ENCODE assay signal across 14 cellular contexts in the genomic region with DNA sequence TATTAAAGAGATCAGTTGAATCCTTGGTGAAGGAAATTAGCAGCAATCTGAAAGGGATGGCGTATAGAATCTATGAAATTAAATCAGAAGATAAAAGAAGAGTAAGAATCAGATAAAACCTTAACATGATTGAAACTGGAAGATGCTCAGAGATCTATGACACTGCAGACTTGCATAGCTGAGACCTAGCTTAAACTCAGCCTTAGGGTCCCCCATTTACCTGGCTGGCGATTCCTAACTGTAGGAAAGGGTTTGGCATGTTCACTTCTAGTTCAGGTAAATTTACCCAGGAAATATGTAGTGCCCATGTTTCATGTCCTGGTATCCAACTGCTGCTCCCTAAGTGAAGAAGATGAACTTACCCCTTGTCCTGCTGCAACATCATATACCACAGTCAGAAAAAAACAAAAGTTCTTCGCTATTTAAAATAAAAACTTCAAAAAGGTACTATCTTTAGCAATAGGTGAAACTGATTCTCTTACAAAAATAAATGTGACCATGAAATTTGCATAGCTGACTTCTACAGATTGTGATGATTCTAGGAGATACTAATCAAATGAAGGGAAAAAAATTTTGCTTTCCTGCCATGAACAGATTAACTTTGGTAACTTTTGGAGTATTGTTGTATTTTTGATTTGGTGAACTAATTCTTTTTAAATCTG.
A peak's percentile ranks its signal among the peaks of the same experiment; 100 is the strongest.
DNase-seq lines count a peak whose midpoint lies in the region; ATAC-seq lines count a peak whose summit lies in the region.
"Had no signal": no experiment of that assay in that cellular context is flagged by ENCODE, and none has a peak within 500 bp of the region (broad histone marks: within the 10 kb centered on the region; RNA-seq: fewer than 3 reads in every experiment).

No MANE protein-coding gene starts in this region.

- DNase-seq in SKM-1 (lab: John Stamatoyannopoulos, UW; ENCODE audit: unreplicated experiment) (no peak), NCI-H2227 (lab: John Stamatoyannopoulos, UW; ENCODE audit: unreplicated experiment) (no peak)
- DNase-seq in stimulated activated CD4-positive, alpha-beta T cell treated with anti-CD3 and anti-CD28 coated beads, Interleukin-15, amount 100 ng/mL, for 24 hours: no peak
- DNase-seq: activated effector memory CD4-positive, alpha-beta T cell treated with Interleukin-2 at 50 U/mL for 16 hours; BE2C; left ventricle myocardium superior; NCI-H2081; Peyer's patch; stimulated activated CD4-positive, alpha-beta T cell treated with anti-CD3 and anti-CD28 coated beads, Interleukin-4, amount 100 ng/mL, for 24 hours had no signal

- ATAC-seq in GM19328 (IDR thresholded peaks at IDR 0.05; ENCODE audit: unreplicated experiment): peak; percentile 79
- ATAC-seq in HG02571 (IDR thresholded peaks at IDR 0.05; ENCODE audit: unreplicated experiment): peak; percentile 68
- ATAC-seq in HG03108 (IDR thresholded peaks at IDR 0.05; ENCODE audit: unreplicated experiment): peak; percentile 63
- ATAC-seq in HG02970 (IDR thresholded peaks at IDR 0.05; ENCODE audit: low FRiP score, unreplicated experiment): no peak
- ATAC-seq: gastroesophageal sphincter, left ventricle myocardium superior had no signal
